ENCODE assay signal across 1 cellular context in genomic region chr6:156657311-156657710, GRCh38.
TF ChIP-seq lines count a peak whose summit lies in the region.

No MANE protein-coding gene starts in this region.

TF ChIP-seq in H1, 55 proteins besides CTCF, POLR2A, EP300 and RAD21 (continued from another document):
- TF ChIP-seq, protein P1, sequence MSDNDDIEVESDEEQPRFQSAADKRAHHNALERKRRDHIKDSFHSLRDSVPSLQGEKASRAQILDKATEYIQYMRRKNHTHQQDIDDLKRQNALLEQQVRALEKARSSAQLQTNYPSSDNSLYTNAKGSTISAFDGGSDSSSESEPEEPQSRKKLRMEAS (IDR thresholded peaks at IDR 0.05), result 0 out of 2 replicates have a peak, but pooled peaks have one; percentile 24
